In genomic region chr14:55430024-55430690, GRCh38 we compare ENCODE assay signal across 8 cellular contexts. TPM values are rescaled to one million over a fixed set of nuclear protein-coding genes. Genes with fewer than 3 reads are reported as not detected.
A peak's percentile ranks its signal among the peaks of the same experiment; 100 is the strongest.
DNase-seq lines count a peak whose midpoint lies in the region; ATAC-seq and TF ChIP-seq lines count a peak whose summit lies in the region.

No MANE protein-coding gene starts in this region.

- peak; percentile 63 for DNase-seq in AG09309 (ENCODE audit: low read depth)
- peak; percentile 81 for DNase-seq in GM12865 (ENCODE audit: low read depth)
- peak; percentile 51 for DNase-seq in NCI-H748 treated with DMSO at 0.1 percent for 48 hours (lab: John Stamatoyannopoulos, UW)
- DNase-seq in activated T-cell treated with anti-CD3 and anti-CD28 coated beads for 4 hours = peak; percentile 51
- DNase-seq in germinal center (ENCODE audit: low spot score) = peak; percentile 54
- no peak for DNase-seq in smooth muscle cell (lab: John Stamatoyannopoulos, UW; ENCODE audit: unreplicated experiment)
- no peak for DNase-seq in GM19238 (ENCODE audit: insufficient read length, low spot score)

- H3K9me3 ChIP-seq in smooth muscle cell (replicated peaks; ENCODE audit: low read depth) = no peaks in the 10 kb centered on the region

- H3K27ac ChIP-seq in smooth muscle cell (ENCODE audit: low read depth) = no peak overlapping the region

- H2AFZ ChIP-seq in smooth muscle cell (ENCODE audit: low read depth) = no peak overlapping the region

- H3K4me2 ChIP-seq in smooth muscle cell = no peak overlapping the region

- H3K4me3 ChIP-seq in AG09309 (ENCODE audit: control insufficient read depth, low read depth, low read length) (no peak overlapping the region), GM12865 (ENCODE audit: low read depth, low read length) (no peak overlapping the region), smooth muscle cell (no peak overlapping the region)

- H3K9ac ChIP-seq in smooth muscle cell (ENCODE audit: low read depth) = no peak overlapping the region

- TF ChIP-seq CTCF in AG09309 (IDR thresholded peaks at IDR 0.05; ENCODE audit: control insufficient read depth, insufficient read depth, low read depth, low read length, missing control alignments) = peak; percentile 53
- peak; percentile 38 for TF ChIP-seq CTCF in GM12865 (IDR thresholded peaks at IDR 0.05; ENCODE audit: insufficient read depth, low read depth, low read length, missing control alignments)
- peak; percentile 43 for TF ChIP-seq CTCF in smooth muscle cell (IDR thresholded peaks at IDR 0.05; ENCODE audit: borderline replicate concordance, insufficient read depth, poor library complexity, severe bottlenecking)

- H3K79me2 ChIP-seq in smooth muscle cell (ENCODE audit: low read depth) = no peaks in the 10 kb centered on the region

- peak; percentile 71 for ATAC-seq in HG03442 (IDR thresholded peaks at IDR 0.05; ENCODE audit: unreplicated experiment)

- no peaks in the 10 kb centered on the region for H3F3A ChIP-seq in smooth muscle cell (ENCODE audit: low read depth)

- H3K27me3 ChIP-seq in smooth muscle cell (ENCODE audit: low read depth) = no peaks in the 10 kb centered on the region

- H4K20me1 ChIP-seq in smooth muscle cell (ENCODE audit: low read depth) = no peaks in the 10 kb centered on the region

- 8% methylated on average over 1 of the region's 1 CpG for WGBS in smooth muscle cell (ENCODE audit: low lambda C conversion rate)

- H3K4me1 ChIP-seq in smooth muscle cell (ENCODE audit: low read depth) = no peaks in the 10 kb centered on the region

- no peaks in the 10 kb centered on the region for H3K36me3 ChIP-seq in smooth muscle cell (ENCODE audit: low read depth)

RNA-seq across cellular contexts. Expression of gene TBPL2, which starts 10.3 kb away (rescaled TPM):
- total RNA-seq in smooth muscle cell = not detected in 2 replicates
- not detected in 2 replicates for polyA plus RNA-seq in smooth muscle cell

RNA-seq across cellular contexts. Expression of gene ATG14, which starts 18.5 kb away (rescaled TPM):
- total RNA-seq in smooth muscle cell = 11.6 and 14.0 TPM in 2 replicates
- 3.2 and 3.7 TPM in 2 replicates for polyA plus RNA-seq in smooth muscle cell

Comparison
In these comparisons a context has a peak if more than half of its experiments do, and no peak if none do; other contexts are left out.
1. DNase-seq: peak in AG09309 (single experiment), GM12865 (single experiment), NCI-H748 treated with DMSO at 0.1 percent for 48 hours (single experiment), activated T-cell treated with anti-CD3 and anti-CD28 coated beads for 4 hours (single experiment) and germinal center (single experiment); none in smooth muscle cell (single experiment) and GM19238 (single experiment).
2. Peak in every context shown above with its lines, with median percentiles within 50 percentile points of each other: CTCF ChIP-seq.